ENCODE assay signal across 22 cellular contexts in genomic region chr12:27696293-27696652, GRCh38. TPM values are rescaled to one million over a fixed set of nuclear protein-coding genes. Genes with fewer than 3 reads are reported as not detected.
A peak's percentile ranks its signal among the peaks of the same experiment; 100 is the strongest.
DNase-seq lines count a peak whose midpoint lies in the region; ATAC-seq, FAIRE-seq and TF ChIP-seq lines count a peak whose summit lies in the region.
"Had no signal": no experiment of that assay in that cellular context is flagged by ENCODE, and none has a peak within 500 bp of the region (broad histone marks: within the 10 kb centered on the region; RNA-seq: fewer than 3 reads in every experiment).

TSS of gene REP15 (plus strand) at chr12:27696447. CDS start at chr12:27696563, 116 bp downstream.

- H3K9me3 Mint-ChIP-seq in nephron progenitor cell = no peaks in the 10 kb centered on the region
- no peaks in the 10 kb centered on the region for H3K9me3 Mint-ChIP-seq in type B pancreatic cell
- H3K9me3 Mint-ChIP-seq: IgD-negative memory B cell had no signal

- no peaks in the 10 kb centered on the region for H3K9me2 ChIP-seq in PC-3 (replicated peaks; ENCODE audit: low read length)

- H3K4me3 Mint-ChIP-seq in nephron progenitor cell (no peak within 1 kb of the TSS), type B pancreatic cell (no peak within 1 kb of the TSS)
- H3K4me3 Mint-ChIP-seq: IgD-negative memory B cell had no signal

- H3K36me3 ChIP-seq in PC-3 (ENCODE audit: low read depth, low read length) (peaks cover 21% of the 10 kb centered on the region; the same call in 1 of the 2 replicates), HepG2 (replicated peaks in 1 of 2; ENCODE audit: control insufficient read depth in 1 of 2, insufficient read depth in 2 of 2, low read length in 2 of 2) (peaks cover 0 to 8% of the 10 kb centered on the region in 2 experiments; a peak in 2 of 5 replicates)
- H3K36me3 ChIP-seq: HAP-1 had no signal

- no peak for TF ChIP-seq RAD21 in HepG2 (CRISPR knock-in tag; IDR thresholded peaks at IDR 0.05)

- H3K79me2 ChIP-seq in PC-3 (ENCODE audit: low read length) = no peaks in the 10 kb centered on the region
- H3K79me2 ChIP-seq in HepG2 (ENCODE audit: insufficient read depth, low read length) = no peaks in the 10 kb centered on the region

- 27% methylated on average over 5 of the region's 5 CpGs for WGBS in HepG2 (ENCODE audit: low lambda C conversion rate)

- TF ChIP-seq EP300 in HepG2 (IDR thresholded peaks at IDR 0.05; ENCODE audit: low read depth in 2 of 2, low read length in 2 of 2) (peak in 1 of 2 experiments; percentile 39; a peak in 1 of 4 replicates), HepG2 (CRISPR knock-in tag; IDR thresholded peaks at IDR 0.05; ENCODE audit: borderline replicate concordance) (no peak)

- in situ Hi-C loops in HepG2 (cut with HindIII; ENCODE audit: extremely low pct_ligation_motif_present, low pct_unique_long_range_greater_than_20kb) (no loop called here), GM13977 (cut with MboI; ENCODE audit: low pct_unique_long_range_greater_than_20kb, low sequenced_read_pairs, unreplicated experiment) (no loop called here)

- ATAC-seq in PC-3 (peak; percentile 64), HepG2 (peak; percentile 90), GM21619 (IDR thresholded peaks at IDR 0.05; ENCODE audit: unreplicated experiment) (no peak)
- ATAC-seq: Right ventricle myocardium inferior had no signal

- CTCF ChIA-PET in PC-3 (lab: Charles Lee) = no interaction called here
- CTCF ChIA-PET in HepG2 (lab: Yijun Ruan, JAX; ENCODE audit: low intra/inter-chr PET ratio, low total read pairs) = no interaction called here

- TF ChIP-seq POLR2A in HepG2 (IDR thresholded peaks at IDR 0.05; ENCODE audit: insufficient read depth in 1 of 2, low read depth in 2 of 2, low read length in 2 of 2) = no peak

- H3K27ac ChIP-seq in PC-3 (ENCODE audit: low read length) (peak within 1 kb of the TSS; percentile 17; the same call in 1 of the 2 replicates), HepG2 (ENCODE audit: extremely low read length, insufficient read depth, low read length) (peak within 1 kb of the TSS; percentile 61)
- H3K27ac ChIP-seq: HL-60 had no signal

- H4K20me1 ChIP-seq in PC-3 (ENCODE audit: low read length) = no peaks in the 10 kb centered on the region
- no peaks in the 10 kb centered on the region for H4K20me1 ChIP-seq in HepG2 (ENCODE audit: insufficient read depth, low read length)

- H3K4me1 Mint-ChIP-seq in nephron progenitor cell (no peaks in the 10 kb centered on the region), type B pancreatic cell (ENCODE audit: unreplicated experiment) (no peaks in the 10 kb centered on the region)
- H3K4me1 Mint-ChIP-seq: IgD-negative memory B cell had no signal

- H3K4me3 ChIP-seq in PC-3 (ENCODE audit: low read length) (no peak within 1 kb of the TSS), HepG2 (replicated peaks in 1 of 3; ENCODE audit: insufficient read depth in 1 of 3, low read depth in 2 of 3, low read length in 3 of 3) (0 out of 6 replicates have a peak within 1 kb of the TSS, but pooled peaks of 2 of the 3 experiments have one; percentile 1 to 30)
- H3K4me3 ChIP-seq: HAP-1, MG63 had no signal

- peaks cover 31% of the 10 kb centered on the region for H3K36me3 Mint-ChIP-seq in nephron progenitor cell (ENCODE audit: low read depth)
- peaks cover 25% of the 10 kb centered on the region for H3K36me3 Mint-ChIP-seq in type B pancreatic cell

- no peak within 1 kb of the TSS for H2AFZ ChIP-seq in PC-3 (ENCODE audit: low read length)
- H2AFZ ChIP-seq in HepG2 (ENCODE audit: low read length) = no peak within 1 kb of the TSS

- DNase-seq in PC-3 (no peak), HepG2 (ENCODE audit: low spot score) (peak; percentile 48), nephron progenitor cell (no peak), type B pancreatic cell (ENCODE audit: extremely low spot score, unreplicated experiment) (no peak), GM13977 (ENCODE audit: low spot score) (no peak), cortex of kidney (lab: John Stamatoyannopoulos, UW) (no peak)
- DNase-seq: ACHN, C1 segment of cervical spinal cord, DND-41, Karpas-422, MG63, NCI-H1092, NCI-H1436 treated with DMSO at 0.1 percent for 48 hours, NCI-H2029, NCI-H446 treated with DMSO at 0.1 percent for 48 hours had no signal

- no peak within 1 kb of the TSS for H3K4me2 ChIP-seq in PC-3 (ENCODE audit: low read length)
- peak within 1 kb of the TSS; percentile 55 for H3K4me2 ChIP-seq in HepG2 (ENCODE audit: low read depth, low read length)

- peak within 1 kb of the TSS; percentile 66 for H3K27ac Mint-ChIP-seq in nephron progenitor cell
- H3K27ac Mint-ChIP-seq in type B pancreatic cell = peak within 1 kb of the TSS; percentile 13
- H3K27ac Mint-ChIP-seq: IgD-negative memory B cell had no signal

- H3K9ac ChIP-seq in PC-3 (ENCODE audit: low read length) (no peak within 1 kb of the TSS), HepG2 (ENCODE audit: insufficient read depth, low read depth, low read length) (peak within 1 kb of the TSS; percentile 20; the same call in 1 of the 2 replicates)

- no peaks in the 10 kb centered on the region for H3K27me3 ChIP-seq in PC-3 (ENCODE audit: low read length)
- H3K27me3 ChIP-seq in HepG2 (ENCODE audit: control insufficient read depth in 1 of 2, insufficient read depth in 2 of 2, low read length in 2 of 2) = no peaks in the 10 kb centered on the region
- H3K27me3 ChIP-seq: MG63 had no signal

- H3K27me3 Mint-ChIP-seq in nephron progenitor cell (ENCODE audit: low read depth, poor library complexity) (no peaks in the 10 kb centered on the region), type B pancreatic cell (no peaks in the 10 kb centered on the region)

- BruUV-seq in PC-3 (replicated peaks; lab: Mats Ljungman, UMichigan) (no TSS peak), HepG2 (replicated peaks; lab: Mats Ljungman, UMichigan) (no TSS peak)

- FAIRE-seq in HepG2 (lab: Jason Lieb, UNC) = peak; percentile 23
- FAIRE-seq: G401.6, RCC 7860 had no signal

- no peaks in the 10 kb centered on the region for H3F3A ChIP-seq in PC-3 (ENCODE audit: low read length, unreplicated experiment)

- intact Hi-C loops in PC-3 (cut with micrococcal nuclease) = no loop called here
- intact Hi-C loops in HepG2 (cut with micrococcal nuclease; ENCODE audit: unreplicated experiment) = no loop called here

- H3K4me1 ChIP-seq in PC-3 (ENCODE audit: insufficient read depth, low read length) (no peaks in the 10 kb centered on the region), HepG2 (ENCODE audit: insufficient read depth, low read length) (peaks cover 40% of the 10 kb centered on the region)
- H3K4me1 ChIP-seq: HAP-1 had no signal

- TF ChIP-seq CTCF in PC-3 (conservative IDR thresholded peaks at IDR 0.05; ENCODE audit: low read depth, low read length) = no peak
- no peak for TF ChIP-seq CTCF in HepG2 (CRISPR knock-in tag; IDR thresholded peaks at IDR 0.05)
- TF ChIP-seq CTCF in nephron progenitor cell (IDR thresholded peaks at IDR 0.05) = no peak
- no peak for TF ChIP-seq CTCF in type B pancreatic cell (conservative IDR thresholded peaks at IDR 0.05)
- no peak for TF ChIP-seq CTCF in GM13977 (IDR thresholded peaks at IDR 0.05; ENCODE audit: extremely low read depth, insufficient read depth, missing control alignments)

- H3K9me3 ChIP-seq in PC-3 (ENCODE audit: low read length) = no peaks in the 10 kb centered on the region
- H3K9me3 ChIP-seq in HepG2 (ENCODE audit: low read length) = no peaks in the 10 kb centered on the region
- H3K9me3 ChIP-seq: HAP-1, MG63 had no signal

- POLR2A ChIA-PET in PC-3 (lab: Charles Lee; ENCODE audit: unreplicated experiment) = interaction anchor here (0.9 kb wide), 1 partner anchor 14 kb away, joined by 3 read pairs; no protein-coding TSS in a partner anchor
- POLR2A ChIA-PET in HepG2 (lab: Yijun Ruan, JAX) = interaction anchor here (2.0 to 3.4 kb wide), 2 partner anchors 10 to 14 kb away, joined by 14 to 18 read pairs; no protein-coding TSS in a partner anchor

TF ChIP-seq in HepG2, 621 proteins besides CTCF, POLR2A, EP300 and RAD21 (continues in another document):
- TF ChIP-seq SUZ12 (IDR thresholded peaks at IDR 0.05; ENCODE audit: low read depth, low read length) (no peak), ZFX (CRISPR knock-in tag; IDR thresholded peaks at IDR 0.05; ENCODE audit: low read depth) (0 out of 2 replicates have a peak, but pooled peaks have one; percentile 15), NFKB2 (CRISPR knock-in tag; IDR thresholded peaks at IDR 0.05; ENCODE audit: borderline replicate concordance) (no peak), KDM6A (CRISPR knock-in tag; IDR thresholded peaks at IDR 0.05; ENCODE audit: low read depth) (0 out of 2 replicates have a peak, but pooled peaks have one; percentile 9), ZSCAN29 (CRISPR knock-in tag; conservative IDR thresholded peaks at IDR 0.05) (no peak), TMF1 (CRISPR knock-in tag; IDR thresholded peaks at IDR 0.05; ENCODE audit: low read depth) (no peak), ELF1 (CRISPR knock-in tag; IDR thresholded peaks at IDR 0.05) (no peak), NR1H2 (CRISPR knock-in tag; IDR thresholded peaks at IDR 0.05; ENCODE audit: borderline replicate concordance, low read depth) (no peak), TBX3 (IDR thresholded peaks at IDR 0.05; ENCODE audit: borderline replicate concordance) (peak; percentile 75; the same call in 1 of the 2 replicates)

RNA-seq across cellular contexts. Expression of gene REP15, which starts in this region (rescaled TPM):
- total RNA-seq in PC-3 (2014; rRNA removed) (1.6 and 2.4 TPM in 2 replicates), HepG2 (2016; rRNA removed; fragmentation: Illumina TruSeq; extraction: Trizol) (0.64 and 1.0 TPM in 2 replicates), type B pancreatic cell (ENCODE audit: low replicate concordance) (2.5 and 3.4 TPM in 2 replicates)
- total RNA-seq in HepG2 (2016; cell fraction: cytosol; rRNA removed; fragmentation: Illumina TruSeq; extraction: Trizol; ENCODE audit: low read depth) = not detected in 2 replicates
- total RNA-seq in HepG2 (2016; cell fraction: insoluble cytoplasmic fraction; rRNA removed; fragmentation: Illumina TruSeq; extraction: Trizol) = 0.64 and 0.78 TPM in 2 replicates
- total RNA-seq in HepG2 (2016; cell fraction: membrane; rRNA removed; fragmentation: Illumina TruSeq; extraction: Trizol) = 0.34 and 0.43 TPM in 2 replicates
- total RNA-seq in HepG2 (2016; cell fraction: nucleus; rRNA removed; fragmentation: Illumina TruSeq; extraction: Trizol) = 0.60 and 0.62 TPM in 2 replicates
- 0.12 and 0.14 TPM in 2 replicates for polyA plus RNA-seq in HepG2 (2011; rRNA removed)
- 0.15 and 0.21 TPM in 2 replicates for polyA plus RNA-seq in HepG2 (2011; cell fraction: cytosol; rRNA removed)
- polyA plus RNA-seq in HepG2 (2011; cell fraction: nucleus; rRNA removed) = 0.29 and 0.42 TPM in 2 replicates
- polyA plus RNA-seq in HepG2 (2012) = 0.37 and 0.74 TPM in 2 replicates
- 0.12 TPM in 1 of 2 replicates, not detected in the other for polyA plus RNA-seq in HepG2 (2016; cell fraction: cytosol; fragmentation: Illumina TruSeq; extraction: Trizol; ENCODE audit: low read depth)
- 0.51 and 1.3 TPM in 2 replicates for polyA plus RNA-seq in HepG2 (2016; cell fraction: insoluble cytoplasmic fraction; fragmentation: Illumina TruSeq; extraction: Trizol; ENCODE audit: low read depth)
- polyA plus RNA-seq in HepG2 (2016; cell fraction: membrane; fragmentation: Illumina TruSeq; extraction: Trizol; ENCODE audit: low read depth) = not detected in 2 replicates
- polyA plus RNA-seq in HepG2 (2016; cell fraction: nucleus; fragmentation: Illumina TruSeq; extraction: Trizol; ENCODE audit: insufficient read depth, low read depth) = 1.2 and 1.9 TPM in 2 replicates
- polyA minus RNA-seq in HepG2 (2011; rRNA and poly(A)+ RNA removed; ENCODE audit: low replicate concordance) = 0.14 and 0.96 TPM in 2 replicates
- polyA minus RNA-seq in HepG2 (2011; cell fraction: cytosol; rRNA and poly(A)+ RNA removed) = not detected in 2 replicates
- 2.3 and 4.4 TPM in 2 replicates for polyA minus RNA-seq in HepG2 (2011; cell fraction: nucleus; rRNA and poly(A)+ RNA removed)
- polyA plus RNA-seq: IgD-negative memory B cell had no signal
